19 cellular contexts compared by ENCODE assay signal in the genomic region with DNA sequence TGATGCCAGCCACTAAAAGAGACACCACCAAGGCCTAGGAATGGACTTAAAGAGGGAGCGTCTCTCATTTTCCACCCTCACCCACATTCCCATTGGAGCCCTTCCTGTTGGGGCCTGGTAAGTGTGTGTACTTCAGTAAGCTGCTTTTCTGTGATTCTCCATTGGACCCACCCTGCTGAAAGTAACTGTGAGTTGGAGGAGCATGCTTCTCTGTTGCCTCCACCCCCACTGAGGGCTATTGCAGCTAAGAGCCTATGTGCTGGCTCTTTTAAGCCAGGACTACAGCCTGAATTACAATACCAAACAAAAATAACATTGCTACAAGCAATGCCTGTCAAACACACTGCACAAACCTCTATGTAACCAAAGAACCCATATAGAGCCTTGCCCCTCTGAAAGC.
DNase-seq lines count a peak whose midpoint lies in the region; ATAC-seq and TF ChIP-seq lines count a peak whose summit lies in the region.
"Had no signal": no experiment of that assay in that cellular context is flagged by ENCODE, and none has a peak within 500 bp of the region (broad histone marks: within the 10 kb centered on the region; RNA-seq: fewer than 3 reads in every experiment).

No MANE protein-coding gene starts in this region.

- no peak for DNase-seq in activated naive CD4-positive, alpha-beta T cell treated with anti-CD3 and anti-CD28 coated beads, Interleukin-2, amount 10 ng/mL, durations not matched to agents 7 days and 5 days
- no peak for DNase-seq in activated naive CD4-positive, alpha-beta T cell treated with anti-CD3 and anti-CD28 coated beads, Interleukin-2, amount 50 U/mL, for 16 hours
- no peak for DNase-seq in Peyer's patch
- no peak for DNase-seq in mesothelial cell of epicardium (ENCODE audit: low spot score in 2 of 2, unreplicated experiment in 2 of 2)
- DNase-seq: ACHN; H7; mammary epithelial cell; NCI-H2081; NCI-H524; PC-3; right lobe of liver; stimulated activated CD4-positive, alpha-beta T cell treated with anti-CD3 and anti-CD28 coated beads, Interleukin-2, amount 100 ng/mL, for 24 hours; testis had no signal

- no peaks in the 10 kb centered on the region for H3K27me3 ChIP-seq in OCI-LY3 (ENCODE audit: low read depth, low read length)
- no peaks in the 10 kb centered on the region for H3K27me3 ChIP-seq in thymus (ENCODE audit: control insufficient read depth, insufficient read depth)
- no peaks in the 10 kb centered on the region for H3K27me3 ChIP-seq in Peyer's patch
- H3K27me3 ChIP-seq: right lobe of liver, testis had no signal

- H4K20me1 ChIP-seq in OCI-LY3 (ENCODE audit: insufficient read depth, low read length): no peaks in the 10 kb centered on the region

- peak overlapping the region; percentile 47 for H3K27ac Mint-ChIP-seq in activated naive CD4-positive, alpha-beta T cell treated with anti-CD3 and anti-CD28 coated beads, Interleukin-2, amount 10 ng/mL, durations not matched to agents 7 days and 5 days
- H3K27ac Mint-ChIP-seq in mesothelial cell of epicardium: no peak overlapping the region

- no peak for TF ChIP-seq POLR2A in Peyer's patch (IDR thresholded peaks at IDR 0.05)

- no peak overlapping the region for H3K4me3 ChIP-seq in OCI-LY3 (ENCODE audit: low read length)
- H3K4me3 ChIP-seq in thymus (ENCODE audit: low read length): no peak overlapping the region
- H3K4me3 ChIP-seq in Peyer's patch: no peak overlapping the region
- H3K4me3 ChIP-seq: right lobe of liver, SK-N-MC, testis had no signal

- 100% methylated on average over 1 of the region's 1 CpG for WGBS in thymus

- H3K27ac ChIP-seq in OCI-LY3 (ENCODE audit: low read length): no peak overlapping the region
- H3K27ac ChIP-seq in thymus (ENCODE audit: low read depth): peak overlapping the region; percentile 18
- H3K27ac ChIP-seq in Peyer's patch: no peak overlapping the region
- H3K27ac ChIP-seq: right lobe of liver, SK-N-MC, testis, VCaP had no signal

- H3K9me3 ChIP-seq in OCI-LY3 (ENCODE audit: insufficient read depth, low read length) (no peaks in the 10 kb centered on the region), thymus (ENCODE audit: control insufficient read depth) (no peaks in the 10 kb centered on the region), Peyer's patch (peaks cover 0 to 5% (median 0%) of the 10 kb centered on the region in 4 donors)
- H3K9me3 ChIP-seq: right lobe of liver, testis had no signal

- H3K36me3 Mint-ChIP-seq in activated naive CD4-positive, alpha-beta T cell treated with anti-CD3 and anti-CD28 coated beads, Interleukin-2, amount 10 ng/mL, durations not matched to agents 7 days and 5 days: peaks cover 20% of the 10 kb centered on the region
- no peaks in the 10 kb centered on the region for H3K36me3 Mint-ChIP-seq in mesothelial cell of epicardium

- peak overlapping the region; percentile 72 for H3K4me2 ChIP-seq in OCI-LY3 (ENCODE audit: low read length)

- TF ChIP-seq CTCF in OCI-LY3 (IDR thresholded peaks at IDR 0.05; ENCODE audit: low read depth, low read length) (no peak), Peyer's patch (IDR thresholded peaks at IDR 0.05) (no peak), mesothelial cell of epicardium (IDR thresholded peaks at IDR 0.05; ENCODE audit: unreplicated experiment) (no peak)

- H3K4me1 ChIP-seq in OCI-LY3 (ENCODE audit: low read length) (peaks cover 11% of the 10 kb centered on the region), thymus (ENCODE audit: control insufficient read depth, insufficient read depth, low read length) (no peaks in the 10 kb centered on the region), Peyer's patch (no peaks in the 10 kb centered on the region)
- H3K4me1 ChIP-seq: right lobe of liver, testis had no signal

- H3K79me2 ChIP-seq in OCI-LY3 (ENCODE audit: low read length): no peaks in the 10 kb centered on the region

- peaks cover 16% of the 10 kb centered on the region for H3K4me1 Mint-ChIP-seq in activated naive CD4-positive, alpha-beta T cell treated with anti-CD3 and anti-CD28 coated beads, Interleukin-2, amount 10 ng/mL, durations not matched to agents 7 days and 5 days
- H3K4me1 Mint-ChIP-seq in mesothelial cell of epicardium: no peaks in the 10 kb centered on the region

- H3K36me3 ChIP-seq in OCI-LY3 (replicated peaks; ENCODE audit: low read depth, low read length) (no peaks in the 10 kb centered on the region), thymus (ENCODE audit: control insufficient read depth, insufficient read depth) (no peaks in the 10 kb centered on the region), Peyer's patch (no peaks in the 10 kb centered on the region)
- H3K36me3 ChIP-seq: right lobe of liver had no signal

- peak overlapping the region; percentile 42 for H3K4me3 Mint-ChIP-seq in activated naive CD4-positive, alpha-beta T cell treated with anti-CD3 and anti-CD28 coated beads, Interleukin-2, amount 10 ng/mL, durations not matched to agents 7 days and 5 days
- no peak overlapping the region for H3K4me3 Mint-ChIP-seq in mesothelial cell of epicardium

- CTCF ChIA-PET in activated naive CD4-positive, alpha-beta T cell treated with anti-CD3 and anti-CD28 coated beads, Interleukin-2, amount 10 ng/mL, durations not matched to agents 7 days and 5 days (lab: Charles Lee): interaction anchor here (0.6 to 1.5 kb wide), 2 partner anchors 11 to 22 kb away, joined by 3 read pairs; no protein-coding TSS in a partner anchor

- H3K9me3 Mint-ChIP-seq in activated naive CD4-positive, alpha-beta T cell treated with anti-CD3 and anti-CD28 coated beads, Interleukin-2, amount 10 ng/mL, durations not matched to agents 7 days and 5 days: peaks cover 22% of the 10 kb centered on the region
- peaks cover 21% of the 10 kb centered on the region for H3K9me3 Mint-ChIP-seq in mesothelial cell of epicardium

- H2AFZ ChIP-seq in OCI-LY3 (ENCODE audit: low read depth, low read length): no peak overlapping the region

- H3K27me3 Mint-ChIP-seq in activated naive CD4-positive, alpha-beta T cell treated with anti-CD3 and anti-CD28 coated beads, Interleukin-2, amount 10 ng/mL, durations not matched to agents 7 days and 5 days: no peaks in the 10 kb centered on the region
- H3K27me3 Mint-ChIP-seq in mesothelial cell of epicardium (ENCODE audit: low read depth): peaks cover 2% of the 10 kb centered on the region

- H3K9ac ChIP-seq in OCI-LY3 (ENCODE audit: low read length): no peak overlapping the region

- ATAC-seq in HG02642 (IDR thresholded peaks at IDR 0.05; ENCODE audit: poor library complexity, unreplicated experiment) (peak; percentile 17), HG03280 (IDR thresholded peaks at IDR 0.05; ENCODE audit: unreplicated experiment) (no peak)
- ATAC-seq: PC-3, right lobe of liver had no signal
